Comparison of ENCODE assay signal across 8 cellular contexts in genomic region chr2:121530210-121530562, GRCh38. TPM values are rescaled to one million over a fixed set of nuclear protein-coding genes. Genes with fewer than 3 reads are reported as not detected.
A peak's percentile ranks its signal among the peaks of the same experiment; 100 is the strongest.
DNase-seq lines count a peak whose midpoint lies in the region; ATAC-seq and TF ChIP-seq lines count a peak whose summit lies in the region.

No MANE protein-coding gene starts in this region.

- H3K27me3 ChIP-seq in ACC112 (ENCODE audit: insufficient read depth, low read length) (no peaks in the 10 kb centered on the region), right cardiac atrium (ENCODE audit: control insufficient read depth, insufficient read depth) (no peaks in the 10 kb centered on the region)

- peak overlapping the region; percentile 93 for H3K27ac Mint-ChIP-seq in activated naive CD8-positive, alpha-beta T cell treated with anti-CD3 and anti-CD28 coated beads, Interleukin-2, amount 50 U/mL, for 24 hours

- peaks cover 70% of the 10 kb centered on the region for H3K4me1 Mint-ChIP-seq in activated naive CD8-positive, alpha-beta T cell treated with anti-CD3 and anti-CD28 coated beads, Interleukin-2, amount 50 U/mL, for 24 hours

- peak overlapping the region; percentile 89 for H3K4me3 ChIP-seq in ACC112 (ENCODE audit: low read depth, low read length)
- H3K4me3 ChIP-seq in GM12864 (ENCODE audit: low read depth, low read length) = peak overlapping the region; percentile 95
- H3K4me3 ChIP-seq in right cardiac atrium (ENCODE audit: low read length) = peak overlapping the region; percentile 54

- H3K4me1 ChIP-seq in ACC112 (ENCODE audit: control insufficient read depth, insufficient read depth, low read length, unreplicated experiment) = peaks cover 29% of the 10 kb centered on the region
- peaks cover 10% of the 10 kb centered on the region for H3K4me1 ChIP-seq in right cardiac atrium (ENCODE audit: control insufficient read depth, insufficient read depth, low read length)

- no peaks in the 10 kb centered on the region for H3K27me3 Mint-ChIP-seq in activated naive CD8-positive, alpha-beta T cell treated with anti-CD3 and anti-CD28 coated beads, Interleukin-2, amount 50 U/mL, for 24 hours

- TF ChIP-seq CTCF in GM12864 (IDR thresholded peaks at IDR 0.05; ENCODE audit: low read depth, low read length, missing control alignments) = no peak

- H2AFZ ChIP-seq in ACC112 (ENCODE audit: low read length, unreplicated experiment) = peak overlapping the region; percentile 69

- H3K36me3 Mint-ChIP-seq in activated naive CD8-positive, alpha-beta T cell treated with anti-CD3 and anti-CD28 coated beads, Interleukin-2, amount 50 U/mL, for 24 hours (ENCODE audit: low read depth) = peaks cover 30% of the 10 kb centered on the region

- H3K27ac ChIP-seq in ACC112 (ENCODE audit: low read depth, low read length) (peak overlapping the region; percentile 99), right cardiac atrium (ENCODE audit: low read length) (peak overlapping the region; percentile 31)

- ATAC-seq in HG02642 (IDR thresholded peaks at IDR 0.05; ENCODE audit: poor library complexity, unreplicated experiment) (peak; percentile 61), right cardiac atrium (peak; percentile 79 to 80)
- ATAC-seq in activated naive CD8-positive, alpha-beta T cell treated with anti-CD3 and anti-CD28 coated beads, Interleukin-2, amount 50 U/mL, for 24 hours = peak; percentile 30

- H3K36me3 ChIP-seq in ACC112 (ENCODE audit: insufficient read depth, low read length) = peaks cover 7% of the 10 kb centered on the region; the same call in 1 of the 2 replicates

- no peaks in the 10 kb centered on the region for H3K9me3 ChIP-seq in right cardiac atrium (ENCODE audit: control insufficient read depth, low read length)

- DNase-seq in GM12864 (ENCODE audit: low read depth) (no peak), NCI-H2029 (lab: John Stamatoyannopoulos, UW) (peak; percentile 39), right cardiac atrium (peak; percentile 76 to 88 (median 87)), retina (peak; percentile 96), NCI-H1048 (lab: John Stamatoyannopoulos, UW) (no peak)
- no peak for DNase-seq in activated naive CD8-positive, alpha-beta T cell treated with anti-CD3 and anti-CD28 coated beads, Interleukin-2, amount 50 U/mL, for 24 hours

- peak overlapping the region; percentile 85 for H3K4me3 Mint-ChIP-seq in activated naive CD8-positive, alpha-beta T cell treated with anti-CD3 and anti-CD28 coated beads, Interleukin-2, amount 50 U/mL, for 24 hours

- H3K9me3 Mint-ChIP-seq in activated naive CD8-positive, alpha-beta T cell treated with anti-CD3 and anti-CD28 coated beads, Interleukin-2, amount 50 U/mL, for 24 hours = peaks cover 3% of the 10 kb centered on the region

- intact Hi-C loops in right cardiac atrium (cut with DNase I) = loop anchor here in 2 of 4 donors (2.0 to 10.0 kb wide), 4 partner anchors 65 to 187 kb away; partner anchors contain the start of gene CLASP1 (in 2 of the 2)

- H3K79me2 ChIP-seq in ACC112 (ENCODE audit: control insufficient read depth, insufficient read depth, low read length, unreplicated experiment) = peaks cover 41% of the 10 kb centered on the region

- 0% methylated on average over 24 of the region's 24 CpGs for WGBS in right cardiac atrium

RNA-seq across cellular contexts. Expression of gene RNU4ATAC, which starts 0.5 kb away (rescaled TPM):
- total RNA-seq in right cardiac atrium = 10 to 100 TPM in 1 of 4 donors, not detected in 3; 12.7 TPM
- polyA plus RNA-seq in right cardiac atrium = not detected

Comparison
In these comparisons a context has a peak if more than half of its experiments do, and no peak if none do; other contexts are left out.
1. DNase-seq: peak in NCI-H2029 (single experiment), right cardiac atrium (3 of 3) and retina (single experiment); none in GM12864 (single experiment), activated naive CD8-positive, alpha-beta T cell treated with anti-CD3 and anti-CD28 coated beads, Interleukin-2, amount 50 U/mL, for 24 hours (single experiment) and NCI-H1048 (single experiment).
2. Peak in every context shown above with its lines, with median percentiles within 50 percentile points of each other: H3K4me3 ChIP-seq and ATAC-seq.